13 cellular contexts compared by ENCODE assay signal in the genomic region with DNA sequence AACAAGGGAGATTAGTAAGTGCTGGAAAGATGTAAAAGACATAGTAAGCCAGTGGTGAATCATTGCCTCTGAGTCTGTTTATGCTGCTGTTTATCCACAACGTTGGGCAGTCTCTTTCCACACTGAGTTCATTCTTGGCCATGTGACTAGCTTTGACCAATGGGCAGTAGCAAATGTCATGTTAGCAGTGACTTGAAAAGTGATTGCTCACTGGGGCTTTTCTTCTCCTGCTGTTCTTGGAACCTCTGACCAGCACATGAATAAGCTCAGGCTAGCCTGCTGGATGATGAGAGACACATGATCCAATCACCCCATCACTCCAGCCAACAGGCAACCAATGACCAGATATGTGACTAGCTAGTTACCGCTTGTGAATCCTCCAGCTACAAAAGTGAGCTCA.
DNase-seq lines count a peak whose midpoint lies in the region; ATAC-seq and TF ChIP-seq lines count a peak whose summit lies in the region.
"Had no signal": no experiment of that assay in that cellular context is flagged by ENCODE, and none has a peak within 500 bp of the region (broad histone marks: within the 10 kb centered on the region; RNA-seq: fewer than 3 reads in every experiment).

No MANE protein-coding gene starts in this region.

- no peak for ATAC-seq in mucosa of descending colon
- no peak for ATAC-seq in natural killer cell treated with Interleukin-12 subunit alpha and Interleukin-12 subunit beta and Interleukin-15 and Interleukin-18, amount 100 ng/mL, for 72 hours
- ATAC-seq in GM19395 (IDR thresholded peaks at IDR 0.05; ENCODE audit: unreplicated experiment), result no peak

- no peak overlapping the region for H3K4me3 Mint-ChIP-seq in natural killer cell treated with Interleukin-12 subunit alpha and Interleukin-12 subunit beta and Interleukin-15 and Interleukin-18, amount 100 ng/mL, for 72 hours

- no peak overlapping the region for H3K27ac Mint-ChIP-seq in natural killer cell treated with Interleukin-12 subunit alpha and Interleukin-12 subunit beta and Interleukin-15 and Interleukin-18, amount 100 ng/mL, for 72 hours

- H3K27me3 Mint-ChIP-seq in natural killer cell treated with Interleukin-12 subunit alpha and Interleukin-12 subunit beta and Interleukin-15 and Interleukin-18, amount 100 ng/mL, for 72 hours, result no peaks in the 10 kb centered on the region

- no peaks in the 10 kb centered on the region for H3K4me1 Mint-ChIP-seq in natural killer cell treated with Interleukin-12 subunit alpha and Interleukin-12 subunit beta and Interleukin-15 and Interleukin-18, amount 100 ng/mL, for 72 hours (ENCODE audit: low read depth in 2 of 2)

- peak; percentile 78 for DNase-seq in EL
- DNase-seq in MV-4-11 (lab: John Stamatoyannopoulos, UW), result peak; percentile 11
- DNase-seq in cardiac fibroblast (ENCODE audit: low read depth in 2 of 2), result peak; percentile 67 to 90
- DNase-seq in myocyte (ENCODE audit: low read depth), result peak; percentile 33
- no peak for DNase-seq in mucosa of descending colon
- no peak for DNase-seq in natural killer cell treated with Interleukin-12 subunit alpha and Interleukin-12 subunit beta and Interleukin-15 and Interleukin-18, amount 100 ng/mL, for 72 hours (ENCODE audit: low spot score)
- no peak for DNase-seq in stimulated activated CD4-positive, alpha-beta T cell treated with anti-CD3 and anti-CD28 coated beads, Interleukin-4, amount 100 ng/mL, for 4 hours
- DNase-seq: activated T-cell treated with anti-CD3 and anti-CD28 coated beads for 4 hours, cerebellar nuclear complex, head of caudate nucleus, NCI-H1092, sigmoid colon had no signal

- TF ChIP-seq CTCF in cardiac fibroblast (IDR thresholded peaks at IDR 0.05; ENCODE audit: low read depth, low read length) (no peak), mucosa of descending colon (IDR thresholded peaks at IDR 0.05) (no peak)

- no peaks in the 10 kb centered on the region for H3K4me1 ChIP-seq in mucosa of descending colon (ENCODE audit: low read depth)
- H3K4me1 ChIP-seq: sigmoid colon had no signal

- no peaks in the 10 kb centered on the region for H3K9me3 ChIP-seq in mucosa of descending colon
- H3K9me3 ChIP-seq: sigmoid colon had no signal

- peaks cover 3% of the 10 kb centered on the region for H3K9me3 Mint-ChIP-seq in natural killer cell treated with Interleukin-12 subunit alpha and Interleukin-12 subunit beta and Interleukin-15 and Interleukin-18, amount 100 ng/mL, for 72 hours

- no peaks in the 10 kb centered on the region for H3K36me3 ChIP-seq in mucosa of descending colon (ENCODE audit: low read depth)
- H3K36me3 ChIP-seq: sigmoid colon had no signal

- intact Hi-C loops in mucosa of descending colon (cut with DNase I, micrococcal nuclease), result no loop called here

- H3K4me3 ChIP-seq in cardiac fibroblast (replicated peaks in 1 of 2; ENCODE audit: low read depth in 2 of 2, low read length in 2 of 2) (no peak overlapping the region), mucosa of descending colon (no peak overlapping the region)
- H3K4me3 ChIP-seq: sigmoid colon had no signal

- H3K36me3 Mint-ChIP-seq in natural killer cell treated with Interleukin-12 subunit alpha and Interleukin-12 subunit beta and Interleukin-15 and Interleukin-18, amount 100 ng/mL, for 72 hours, result no peaks in the 10 kb centered on the region

Comparison
In these comparisons a context has a peak if more than half of its experiments do, and no peak if none do; other contexts are left out.
1. DNase-seq: peak in EL (single experiment), MV-4-11 (single experiment), cardiac fibroblast (2 of 2) and myocyte (single experiment); none in mucosa of descending colon (0 of 3), natural killer cell treated with Interleukin-12 subunit alpha and Interleukin-12 subunit beta and Interleukin-15 and Interleukin-18, amount 100 ng/mL, for 72 hours (single experiment) and stimulated activated CD4-positive, alpha-beta T cell treated with anti-CD3 and anti-CD28 coated beads, Interleukin-4, amount 100 ng/mL, for 4 hours (0 of 2).